Comparison of ENCODE assay signal across 30 cellular contexts in genomic region chr2:127620867-127621266, GRCh38. TPM values are rescaled to one million over a fixed set of nuclear protein-coding genes. Genes with fewer than 3 reads are reported as not detected.
A peak's percentile ranks its signal among the peaks of the same experiment; 100 is the strongest.
DNase-seq lines count a peak whose midpoint lies in the region; TF ChIP-seq lines count a peak whose summit lies in the region.
"Had no signal": no experiment of that assay in that cellular context is flagged by ENCODE, and none has a peak within 500 bp of the region (broad histone marks: within the 10 kb centered on the region; RNA-seq: fewer than 3 reads in every experiment).

No MANE protein-coding gene starts in this region.

- in situ Hi-C loops in GM13977 (cut with MboI; ENCODE audit: low pct_unique_long_range_greater_than_20kb, low sequenced_read_pairs, unreplicated experiment): no loop called here

- H3K27ac ChIP-seq in KOPT-K1 (ENCODE audit: low read depth, low read length, poor library complexity, severe bottlenecking): peak overlapping the region; percentile 99
- H3K27ac ChIP-seq: gastroesophageal sphincter, VCaP had no signal

- no peaks in the 10 kb centered on the region for H3K9me3 ChIP-seq in KOPT-K1 (ENCODE audit: insufficient read depth, low read length, poor library complexity, severe bottlenecking)
- H3K9me3 ChIP-seq: gastroesophageal sphincter had no signal

- no peak for TF ChIP-seq CTCF in GM13977 (IDR thresholded peaks at IDR 0.05; ENCODE audit: extremely low read depth, insufficient read depth, missing control alignments)

- DNase-seq in GM13977 (ENCODE audit: low spot score) (peak; percentile 63), islet precursor cell (peak; percentile 29), ureter (ENCODE audit: low spot score) (peak; percentile 3), NOMO-1 (lab: John Stamatoyannopoulos, UW; ENCODE audit: unreplicated experiment in 2 of 2) (no peak)
- DNase-seq in stimulated activated CD4-positive, alpha-beta T cell treated with anti-CD3 and anti-CD28 coated beads, Interleukin-4, amount 100 ng/mL, for 24 hours: no peak
- DNase-seq in stimulated activated CD4-positive, alpha-beta T cell treated with anti-CD3 and anti-CD28 coated beads, Interleukin-2, amount 100 ng/mL, for 48 hours: no peak
- DNase-seq: activated CD4-positive, alpha-beta T cell treated with anti-CD3 and anti-CD28 coated beads for 48 hours; activated CD8-positive, alpha-beta memory T cell treated with anti-CD3 and anti-CD28 coated beads for 24 hours; activated gamma-delta T cell; activated naive CD8-positive, alpha-beta T cell treated with anti-CD3 and anti-CD28 coated beads, Interleukin-2, amount 50 U/mL, for 24 hours; CD4-positive, alpha-beta T cell; central memory CD4-positive, alpha-beta T cell; HCEC 1CT; hypothalamus; immature natural killer cell; Karpas-422; mesendoderm; NCI-H446 treated with DMSO at 0.1 percent for 48 hours; occipital lobe; OCI-M1; stimulated activated CD4-positive, alpha-beta T cell treated with anti-CD3 and anti-CD28 coated beads, Interleukin-2, amount 100 ng/mL, for 24 hours had no signal

- H3K36me3 ChIP-seq in KOPT-K1 (ENCODE audit: insufficient read depth, low read length): peaks cover 69% of the 10 kb centered on the region
- H3K36me3 ChIP-seq: gastroesophageal sphincter had no signal

RNA-seq across cellular contexts. Expression of gene GPR17, which starts 25.1 kb away (rescaled TPM):
- not detected for total RNA-seq in ureter
- total RNA-seq: CD4-positive, alpha-beta T cell; dermis microvascular lymphatic vessel endothelial cell; HT1080; left lobe of liver; renal cortical epithelial cell; smooth muscle cell; subcutaneous adipose tissue had no signal

RNA-seq across cellular contexts. Expression of gene LIMS2, which starts 54.5 kb away (rescaled TPM):
- 112 TPM for total RNA-seq in ureter

Comparison
In these comparisons a context has a peak if more than half of its experiments do, and no peak if none do; other contexts are left out.
1. DNase-seq: peak in GM13977 (single experiment), islet precursor cell (single experiment) and ureter (single experiment); none in stimulated activated CD4-positive, alpha-beta T cell treated with anti-CD3 and anti-CD28 coated beads, Interleukin-4, amount 100 ng/mL, for 24 hours (single experiment), NOMO-1 (0 of 2) and stimulated activated CD4-positive, alpha-beta T cell treated with anti-CD3 and anti-CD28 coated beads, Interleukin-2, amount 100 ng/mL, for 48 hours (0 of 2).